Comparison of ENCODE assay signal across 10 cellular contexts in the genomic region with DNA sequence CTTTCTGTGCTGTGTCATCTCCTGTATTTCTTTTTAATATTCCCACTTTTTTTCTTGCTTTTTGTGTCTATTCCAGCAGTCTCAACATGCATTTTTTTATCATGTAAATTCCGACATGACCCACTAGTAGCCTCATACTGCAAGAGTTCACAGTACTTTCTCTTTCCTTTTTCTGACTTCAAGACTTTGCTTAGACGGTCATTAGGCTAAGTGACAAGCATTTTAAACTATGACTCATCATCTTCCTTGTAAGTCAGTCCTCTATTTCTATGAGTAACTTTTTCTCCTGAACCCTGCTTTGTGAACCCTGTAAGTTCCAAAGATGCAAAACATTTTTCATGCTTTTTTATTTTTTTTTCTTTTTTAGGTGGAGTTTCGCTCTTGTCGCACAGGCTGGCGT.
A peak's percentile ranks its signal among the peaks of the same experiment; 100 is the strongest.
DNase-seq lines count a peak whose midpoint lies in the region; ATAC-seq and TF ChIP-seq lines count a peak whose summit lies in the region.
"Had no signal": no experiment of that assay in that cellular context is flagged by ENCODE, and none has a peak within 500 bp of the region (broad histone marks: within the 10 kb centered on the region; RNA-seq: fewer than 3 reads in every experiment).

No MANE protein-coding gene starts in this region.

- peaks cover 0 to 17% of the 10 kb centered on the region in 2 donors for H3K4me1 ChIP-seq in left lung
- H3K4me1 ChIP-seq in ovary (ENCODE audit: insufficient read depth), result no peaks in the 10 kb centered on the region

- H3K9me3 ChIP-seq in left lung, result peaks cover 0 to 4% of the 10 kb centered on the region in 2 donors
- no peaks in the 10 kb centered on the region for H3K9me3 ChIP-seq in ovary

- H3K4me3 Mint-ChIP-seq in stimulated activated effector memory CD8-positive, alpha-beta T cell treated with anti-CD3 and anti-CD28 coated beads, Interleukin-12 subunit alpha, Interleukin-12 subunit beta, amount 100 ng/mL, for 72 hours, result no peak overlapping the region

- DNase-seq in NOMO-1 treated with dmso at 0.1 percent for 144 hours (lab: John Stamatoyannopoulos, UW; ENCODE audit: unreplicated experiment) (peak; percentile 73), left lung (no peak), HPDE6-E6E7 (ENCODE audit: extremely low spot score) (no peak), ovary (no peak), NCI-H345 (lab: John Stamatoyannopoulos, UW) (no peak)
- no peak for DNase-seq in stimulated activated effector memory CD8-positive, alpha-beta T cell treated with anti-CD3 and anti-CD28 coated beads, Interleukin-12 subunit alpha, Interleukin-12 subunit beta, amount 100 ng/mL, for 72 hours (ENCODE audit: low spot score in 2 of 2)
- DNase-seq: heart left ventricle had no signal

- WGBS in ovary, 3 donors, result 62 to 67% (median 64%) methylated on average over 5 of the region's 5 CpGs

- H3K36me3 ChIP-seq in left lung (no peaks in the 10 kb centered on the region), ovary (no peaks in the 10 kb centered on the region)
- H3K36me3 ChIP-seq: heart left ventricle had no signal

- TF ChIP-seq CTCF in left lung (IDR thresholded peaks at IDR 0.05) (no peak), ovary (IDR thresholded peaks at IDR 0.05) (no peak)

- ATAC-seq in GM18499 (IDR thresholded peaks at IDR 0.05; ENCODE audit: insufficient read depth, unreplicated experiment), result peak; percentile 89
- ATAC-seq in HG02571 (IDR thresholded peaks at IDR 0.05; ENCODE audit: unreplicated experiment), result peak; percentile 86
- peak; percentile 84 for ATAC-seq in left lung
- no peak for ATAC-seq in stimulated activated effector memory CD8-positive, alpha-beta T cell treated with anti-CD3 and anti-CD28 coated beads, Interleukin-12 subunit alpha, Interleukin-12 subunit beta, amount 100 ng/mL, for 72 hours

- H3K36me3 Mint-ChIP-seq in stimulated activated effector memory CD8-positive, alpha-beta T cell treated with anti-CD3 and anti-CD28 coated beads, Interleukin-12 subunit alpha, Interleukin-12 subunit beta, amount 100 ng/mL, for 72 hours, result no peaks in the 10 kb centered on the region

- no peak for TF ChIP-seq POLR2A in ovary (IDR thresholded peaks at IDR 0.05)

- intact Hi-C loops in left lung (cut with DNase I), result no loop called here
- intact Hi-C loops in ovary (cut with DNase I), result no loop called here

- no peaks in the 10 kb centered on the region for H3K27me3 ChIP-seq in left lung
- H3K27me3 ChIP-seq in ovary, result no peaks in the 10 kb centered on the region
- H3K27me3 ChIP-seq: heart left ventricle had no signal

- H3K27ac Mint-ChIP-seq in stimulated activated effector memory CD8-positive, alpha-beta T cell treated with anti-CD3 and anti-CD28 coated beads, Interleukin-12 subunit alpha, Interleukin-12 subunit beta, amount 100 ng/mL, for 72 hours, result no peak overlapping the region

- H3K27ac ChIP-seq in left lung (peak overlapping the region in 1 of 2 donors; percentile 4), ovary (no peak overlapping the region)
- H3K27ac ChIP-seq: VCaP had no signal

- H3K4me3 ChIP-seq in left lung (no peak overlapping the region), ovary (no peak overlapping the region)
- H3K4me3 ChIP-seq: heart left ventricle had no signal

- peaks cover 3% of the 10 kb centered on the region for H3K9me3 Mint-ChIP-seq in stimulated activated effector memory CD8-positive, alpha-beta T cell treated with anti-CD3 and anti-CD28 coated beads, Interleukin-12 subunit alpha, Interleukin-12 subunit beta, amount 100 ng/mL, for 72 hours

- no peak for TF ChIP-seq EP300 in ovary (IDR thresholded peaks at IDR 0.05)

- H3K4me1 Mint-ChIP-seq in stimulated activated effector memory CD8-positive, alpha-beta T cell treated with anti-CD3 and anti-CD28 coated beads, Interleukin-12 subunit alpha, Interleukin-12 subunit beta, amount 100 ng/mL, for 72 hours, result no peaks in the 10 kb centered on the region
